Comparison of ENCODE assay signal across 8 cellular contexts in the genomic region with DNA sequence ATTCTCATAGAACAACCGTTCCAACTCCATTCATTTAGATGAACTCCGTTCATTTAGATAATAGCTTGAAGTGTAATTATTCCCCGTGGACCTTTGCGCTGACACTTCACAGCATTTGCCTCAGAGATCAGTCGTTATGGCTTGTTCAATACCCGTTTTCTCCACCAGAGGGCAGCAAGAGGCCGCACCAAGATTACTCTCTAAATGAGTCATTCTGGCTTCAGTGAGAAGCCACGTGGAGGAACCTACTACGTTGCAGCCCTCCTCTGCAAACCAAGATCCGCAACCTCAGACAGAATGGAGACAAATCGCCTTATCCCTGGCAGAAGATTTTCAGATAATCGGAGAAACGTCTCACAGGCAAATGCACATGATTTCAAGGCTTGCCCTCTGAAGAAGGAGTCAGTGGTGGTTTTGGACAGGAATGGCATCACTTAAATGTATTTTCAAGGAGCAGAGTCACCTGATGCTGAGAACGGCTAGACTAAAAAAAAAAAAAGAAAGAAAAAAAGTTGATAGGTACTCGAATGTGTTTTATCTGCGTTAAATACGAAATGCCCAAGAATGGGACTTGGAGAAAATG.
DNase-seq lines count a peak whose midpoint lies in the region; ATAC-seq and TF ChIP-seq lines count a peak whose summit lies in the region.

No MANE protein-coding gene starts in this region.

- DNase-seq in AG09319 (ENCODE audit: extremely low read depth, low read depth) (peak; percentile 44), NCI-H345 (lab: John Stamatoyannopoulos, UW) (peak; percentile 66), cerebellar nuclear complex (lab: John Stamatoyannopoulos, UW) (peak; percentile 44 to 79), left kidney (ENCODE audit: low read depth, low spot score) (peak; percentile 88)
- DNase-seq in activated CD4-positive, CD25-positive, alpha-beta regulatory T cell treated with anti-CD3 and anti-CD28 coated beads, Interleukin-2, amount 50 U/mL, for 16 hours (ENCODE audit: low read depth, low spot score), result peak; percentile 78
- peak; percentile 90 to 94 for DNase-seq in stimulated activated CD4-positive, alpha-beta T cell treated with anti-CD3 and anti-CD28 coated beads, Interleukin-2, amount 100 ng/mL, for 48 hours

- peak; percentile 76 for TF ChIP-seq CTCF in AG09319 (IDR thresholded peaks at IDR 0.05; ENCODE audit: low read depth, low read length)

- ATAC-seq in GM18909 (IDR thresholded peaks at IDR 0.05; ENCODE audit: poor library complexity, unreplicated experiment), result peak; percentile 95
- peak; percentile 87 for ATAC-seq in HG03196 (IDR thresholded peaks at IDR 0.05; ENCODE audit: unreplicated experiment)

Comparison
In these comparisons a context has a peak if more than half of its experiments do, and no peak if none do; other contexts are left out.
1. Peak in every context shown above with its lines: DNase-seq and ATAC-seq.